In genomic region chr17:74430706-74431567, GRCh38 we compare ENCODE assay signal across 1 cellular context.
TF ChIP-seq lines count a peak whose summit lies in the region.

No MANE protein-coding gene starts in this region.

TF ChIP-seq in A549, 52 proteins besides CTCF, POLR2A, EP300 and RAD21 (continued from another document):
- TF ChIP-seq BHLHE40 (IDR thresholded peaks at IDR 0.05; ENCODE audit: low read depth, low read length) = 0 out of 2 replicates have a peak, but pooled peaks have one; percentile 8
- TF ChIP-seq CHD4 (IDR thresholded peaks at IDR 0.05; ENCODE audit: borderline replicate concordance) = no peak
- peak; percentile 74 for TF ChIP-seq PBX3 (IDR thresholded peaks at IDR 0.05)
- TF ChIP-seq MAX (IDR thresholded peaks at IDR 0.05) = peak; percentile 33; the same call in 1 of the 2 replicates
- peak; percentile 70; the same call in 2 of the 3 replicates for TF ChIP-seq BCL3 (IDR thresholded peaks at IDR 0.05)
- TF ChIP-seq CEBPB (IDR thresholded peaks at IDR 0.05) = peak; percentile 49 to 59; a peak in 2 of 4 replicates
